Comparison of ENCODE assay signal across 10 cellular contexts in genomic region chrY:3002685-3003509, GRCh38.
DNase-seq lines count a peak whose midpoint lies in the region; ATAC-seq, FAIRE-seq and TF ChIP-seq lines count a peak whose summit lies in the region.
"Had no signal": no experiment of that assay in that cellular context is flagged by ENCODE, and none has a peak within 500 bp of the region (broad histone marks: within the 10 kb centered on the region; RNA-seq: fewer than 3 reads in every experiment).

No MANE protein-coding gene starts in this region.

- H3K79me1 ChIP-seq in H1 (ENCODE audit: low read depth, low read length): no peaks in the 10 kb centered on the region

- peak; percentile 86 for ATAC-seq in stimulated activated memory B cell treated with anti-CD40 and anti-IgM and Interleukin-4, amounts not matched to agents 10 μg/mL and 1 μg/mL and 100 μg/mL, for 72 hours
- no peak for ATAC-seq in GM21723 (IDR thresholded peaks at IDR 0.05; ENCODE audit: unreplicated experiment)

- TF ChIP-seq CTCF in H1 (IDR thresholded peaks at IDR 0.05; ENCODE audit: control extremely low read depth in 1 of 3, insufficient read depth in 1 of 3, low read depth in 1 of 3, low read length in 3 of 3): no peak
- no peak for TF ChIP-seq CTCF in mammary epithelial cell (conservative IDR thresholded peaks at IDR 0.05 in 1 of 2, IDR thresholded peaks at IDR 0.05 in 1 of 2; ENCODE audit: extremely low read depth in 1 of 2, insufficient read depth in 1 of 2, low read depth in 1 of 2, low read length in 2 of 2)

- H3K4me3 Mint-ChIP-seq in stimulated activated memory B cell treated with anti-CD40 and anti-IgM and Interleukin-4, amounts not matched to agents 10 μg/mL and 1 μg/mL and 100 μg/mL, for 72 hours: peak overlapping the region; percentile 94

- no TSS peak for BruUV-seq in mammary epithelial cell (replicated peaks; lab: Mats Ljungman, UMichigan)

- H2AFZ ChIP-seq in H1 (ENCODE audit: low read length) (peak overlapping the region; percentile 88; the same call in 1 of the 2 replicates), mammary epithelial cell (ENCODE audit: low read depth, low read length) (no peak overlapping the region)

- no peak for TF ChIP-seq RAD21 in H1 (IDR thresholded peaks at IDR 0.05 in 1 of 2, conservative IDR thresholded peaks at IDR 0.05 in 1 of 2; ENCODE audit: low read depth in 2 of 2, low read length in 2 of 2)

- H3K9me3 Mint-ChIP-seq in stimulated activated memory B cell treated with anti-CD40 and anti-IgM and Interleukin-4, amounts not matched to agents 10 μg/mL and 1 μg/mL and 100 μg/mL, for 72 hours: no peaks in the 10 kb centered on the region

- H2BK120ac ChIP-seq in H1 (replicated peaks; ENCODE audit: low read depth, low read length): no peak overlapping the region

- 0 out of 2 replicates have a peak overlapping the region, but pooled peaks have one; percentile 9 for H2BK12ac ChIP-seq in H1 (ENCODE audit: low read depth, low read length)

- H2BK20ac ChIP-seq in H1 (ENCODE audit: low read length): no peak overlapping the region

- no peak overlapping the region for H3K4ac ChIP-seq in H1 (replicated peaks; ENCODE audit: insufficient read length, low read depth, low read length)

- dilution Hi-C loops in mammary epithelial cell (cut with HindIII; ENCODE audit: low sequenced_read_pairs): no loop called here

- no peak for FAIRE-seq in H1 (lab: Jason Lieb, UNC)

- no peak overlapping the region for H4K91ac ChIP-seq in H1 (replicated peaks; ENCODE audit: insufficient read length, low read length)

- no peak overlapping the region for H3K27ac ChIP-seq in H1 (ENCODE audit: low read depth, low read length)
- no peak overlapping the region for H3K27ac ChIP-seq in mammary epithelial cell (ENCODE audit: insufficient read depth, low read depth, low read length)

- H3K56ac ChIP-seq in H1 (replicated peaks; ENCODE audit: insufficient read length, low read depth, low read length): no peak overlapping the region

- H3K23ac ChIP-seq in H1 (ENCODE audit: insufficient read length): no peak overlapping the region

- H4K8ac ChIP-seq in H1 (ENCODE audit: extremely low read depth, insufficient read depth, low read length): no peak overlapping the region

- WGBS in H1 (ENCODE audit: extremely low coverage in 1 of 2, insufficient coverage in 1 of 2, insufficient read length in 1 of 2, insufficient replicate concordance in 2 of 2, low coverage in 1 of 2, low lambda C conversion rate in 2 of 2, missing lambda C conversion rate in 1 of 2), 2 experiments: 93% methylated on average over 10 of the region's 15 CpGs; no CpG with 5 or more reads in 1 of the 2 experiments
- no CpG with 5 or more reads among the region's 15 CpGs for WGBS in mammary epithelial cell (ENCODE audit: low coverage, missing lambda C conversion rate)

- no peaks in the 10 kb centered on the region for H3K9me3 ChIP-seq in H1 (ENCODE audit: insufficient read depth in 2 of 2, low read depth in 1 of 2, low read length in 1 of 2)
- H3K9me3 ChIP-seq in mammary epithelial cell (replicated peaks; ENCODE audit: insufficient read depth, low read length): no peaks in the 10 kb centered on the region

- peaks cover 36% of the 10 kb centered on the region for H3K4me1 Mint-ChIP-seq in stimulated activated memory B cell treated with anti-CD40 and anti-IgM and Interleukin-4, amounts not matched to agents 10 μg/mL and 1 μg/mL and 100 μg/mL, for 72 hours

- no peak overlapping the region for H3K4me2 ChIP-seq in H1 (ENCODE audit: insufficient read depth in 1 of 2, low read depth in 2 of 2, low read length in 2 of 2)
- no peak overlapping the region for H3K4me2 ChIP-seq in mammary epithelial cell (ENCODE audit: insufficient read depth, low read depth, low read length)

- H3K9ac ChIP-seq in H1 (replicated peaks in 1 of 4; ENCODE audit: extremely low read depth in 1 of 4, low read depth in 3 of 4, low read length in 3 of 4) (no peak overlapping the region), mammary epithelial cell (ENCODE audit: insufficient read depth, low read length) (no peak overlapping the region)

- peak; percentile 12 for DNase-seq in NCI-H2107 treated with DMSO at 0.1 percent for 48 hours (lab: John Stamatoyannopoulos, UW; ENCODE audit: unreplicated experiment)
- no peak for DNase-seq in NCI-H2107 (lab: John Stamatoyannopoulos, UW)
- peak; percentile 8 to 10 for DNase-seq in NCI-H526 (lab: John Stamatoyannopoulos, UW)
- DNase-seq in H1 (ENCODE audit: low read depth in 1 of 2, low spot score in 2 of 2): no peak
- no peak for DNase-seq in mammary epithelial cell
- no peak for DNase-seq in NCI-H446 treated with DMSO at 0.1 percent for 48 hours (lab: John Stamatoyannopoulos, UW)
- DNase-seq: activated CD8-positive, alpha-beta memory T cell treated with anti-CD3 and anti-CD28 coated beads, Interleukin-2, amount 50 U/mL, for 4 hours; left cardiac atrium had no signal

- TF ChIP-seq POLR2A in H1 (IDR thresholded peaks at IDR 0.05; ENCODE audit: control extremely low read depth in 1 of 2, low read depth in 2 of 2, low read length in 2 of 2): no peak

- H3K36me3 ChIP-seq in H1 (ENCODE audit: control insufficient read depth in 2 of 4, insufficient read depth in 4 of 4, low read length in 3 of 4): no peaks in the 10 kb centered on the region
- no peaks in the 10 kb centered on the region for H3K36me3 ChIP-seq in mammary epithelial cell (ENCODE audit: insufficient read depth, low read length)

- no peak overlapping the region for H3K18ac ChIP-seq in H1 (ENCODE audit: extremely low read depth, low read length)

- intact Hi-C loops in mammary epithelial cell (cut with micrococcal nuclease): no loop called here

- H3K27me3 ChIP-seq in H1 (replicated peaks in 1 of 4; ENCODE audit: control insufficient read depth in 3 of 4, extremely low read depth in 1 of 4, insufficient read depth in 3 of 4, low read length in 3 of 4) (no peaks in the 10 kb centered on the region), mammary epithelial cell (ENCODE audit: insufficient read depth, low read length) (no peaks in the 10 kb centered on the region)

- POLR2A ChIA-PET in H1 (lab: Charles Lee; ENCODE audit: partially characterized antibody): no interaction called here

- in situ Hi-C loops in mammary epithelial cell (cut with MboI; ENCODE audit: low sequenced_read_pairs in 2 of 2): no loop called here

- H3K27ac Mint-ChIP-seq in stimulated activated memory B cell treated with anti-CD40 and anti-IgM and Interleukin-4, amounts not matched to agents 10 μg/mL and 1 μg/mL and 100 μg/mL, for 72 hours: peak overlapping the region; percentile 97

- no peak overlapping the region for H2BK15ac ChIP-seq in H1 (ENCODE audit: low read length)

- H3K23me2 ChIP-seq in H1 (ENCODE audit: low read depth, low read length): no peaks in the 10 kb centered on the region

- H2BK5ac ChIP-seq in H1 (ENCODE audit: low read depth, low read length): no peak overlapping the region

- H4K20me1 ChIP-seq in H1 (replicated peaks in 1 of 2; ENCODE audit: control insufficient read depth in 1 of 2, insufficient read depth in 2 of 2, low read length in 2 of 2) (no peaks in the 10 kb centered on the region), mammary epithelial cell (ENCODE audit: insufficient read depth, low read length) (no peaks in the 10 kb centered on the region)

- H3K4me1 ChIP-seq in H1 (replicated peaks in 1 of 4; ENCODE audit: control insufficient read depth in 3 of 4, insufficient read depth in 4 of 4, low read length in 3 of 4): peaks cover 0 to 3% (median under 1%) of the 10 kb centered on the region in 4 experiments; a peak in 1 of 7 replicates
- H3K4me1 ChIP-seq in mammary epithelial cell (ENCODE audit: insufficient read depth, low read length): no peaks in the 10 kb centered on the region

- H3K4me3 ChIP-seq in H1 (ENCODE audit: extremely low read depth in 1 of 4, insufficient read depth in 2 of 4, low read depth in 3 of 4, low read length in 4 of 4) (no peak overlapping the region), mammary epithelial cell (replicated peaks in 1 of 3; ENCODE audit: insufficient read depth in 1 of 3, low read depth in 2 of 3, low read length in 3 of 3) (no peak overlapping the region)

- H3K36me3 Mint-ChIP-seq in stimulated activated memory B cell treated with anti-CD40 and anti-IgM and Interleukin-4, amounts not matched to agents 10 μg/mL and 1 μg/mL and 100 μg/mL, for 72 hours: no peaks in the 10 kb centered on the region

- no peak for TF ChIP-seq EP300 in H1 (IDR thresholded peaks at IDR 0.05; ENCODE audit: borderline replicate concordance in 1 of 2, low read depth in 2 of 2, low read length in 2 of 2)

- H2AK5ac ChIP-seq in H1 (ENCODE audit: low read depth, low read length): no peak overlapping the region

- CTCF ChIA-PET in H1 (lab: Charles Lee; ENCODE audit: partially characterized antibody): no interaction called here
- CTCF ChIA-PET in mammary epithelial cell (lab: Charles Lee; ENCODE audit: low non-redundant PET): no interaction called here

- H3K27me3 Mint-ChIP-seq in stimulated activated memory B cell treated with anti-CD40 and anti-IgM and Interleukin-4, amounts not matched to agents 10 μg/mL and 1 μg/mL and 100 μg/mL, for 72 hours: no peaks in the 10 kb centered on the region

- H4K5ac ChIP-seq in H1 (ENCODE audit: insufficient read length, low read depth, low read length): no peak overlapping the region

- H3K79me2 ChIP-seq in H1 (ENCODE audit: control insufficient read depth in 1 of 2, insufficient read depth in 2 of 2, low read length in 2 of 2): no peaks in the 10 kb centered on the region
- no peaks in the 10 kb centered on the region for H3K79me2 ChIP-seq in mammary epithelial cell (ENCODE audit: insufficient read depth, low read length)

- H3K14ac ChIP-seq in H1 (ENCODE audit: insufficient read length): no peak overlapping the region

TF ChIP-seq in H1, 55 proteins besides CTCF, POLR2A, EP300 and RAD21 (continues in another document):
- TF ChIP-seq SUZ12 (IDR thresholded peaks at IDR 0.05; ENCODE audit: low read length) (no peak), CEBPB (IDR thresholded peaks at IDR 0.05; ENCODE audit: low read depth, low read length) (no peak), KDM5A (IDR thresholded peaks at IDR 0.05; ENCODE audit: low read length) (no peak), RXRA (IDR thresholded peaks at IDR 0.05; ENCODE audit: insufficient read depth, low read depth, low read length) (no peak), PHF8 (conservative IDR thresholded peaks at IDR 0.05; ENCODE audit: low read depth, low read length) (no peak), BRCA1 (IDR thresholded peaks at IDR 0.05; ENCODE audit: low read depth, low read length) (no peak)

Comparison
In these comparisons a context has a peak if more than half of its experiments do, and no peak if none do; other contexts are left out.
1. DNase-seq: peak in NCI-H2107 treated with DMSO at 0.1 percent for 48 hours (single experiment) and NCI-H526 (2 of 2); none in NCI-H2107 (single experiment), H1 (0 of 2), mammary epithelial cell (single experiment) and NCI-H446 treated with DMSO at 0.1 percent for 48 hours (single experiment).